In genomic region chr11:121575250-121575962, GRCh38 we compare ENCODE assay signal across 9 cellular contexts.
DNase-seq lines count a peak whose midpoint lies in the region; ATAC-seq and TF ChIP-seq lines count a peak whose summit lies in the region.
"Had no signal": no experiment of that assay in that cellular context is flagged by ENCODE, and none has a peak within 500 bp of the region (broad histone marks: within the 10 kb centered on the region; RNA-seq: fewer than 3 reads in every experiment).

No MANE protein-coding gene starts in this region.

- H3K36me3 ChIP-seq in Karpas-422 (ENCODE audit: insufficient read depth, low read length): peaks cover 83% of the 10 kb centered on the region
- no peaks in the 10 kb centered on the region for H3K36me3 ChIP-seq in fibroblast of lung (ENCODE audit: control insufficient read depth, insufficient read depth, low read length)

- H3K27me3 ChIP-seq in Karpas-422 (ENCODE audit: low read length): no peaks in the 10 kb centered on the region
- peaks cover 6% of the 10 kb centered on the region for H3K27me3 ChIP-seq in fibroblast of lung (ENCODE audit: control insufficient read depth, insufficient read depth, low read length)

- no peak for TF ChIP-seq CTCF in fibroblast of lung (conservative IDR thresholded peaks at IDR 0.05 in 1 of 2, IDR thresholded peaks at IDR 0.05 in 1 of 2; ENCODE audit: low read depth in 1 of 2, low read length in 2 of 2)

- H3K4me2 ChIP-seq in Karpas-422 (ENCODE audit: low read depth, low read length, poor library complexity, severe bottlenecking) (no peak overlapping the region), fibroblast of lung (ENCODE audit: extremely low read depth, insufficient read depth, low read length) (no peak overlapping the region)

- DNase-seq in C1 segment of cervical spinal cord (lab: John Stamatoyannopoulos, UW): peak in 9 of 14 donors; percentile 51 to 78 (median 61)
- DNase-seq in Karpas-422: no peak
- peak; percentile 51 to 89 for DNase-seq in fibroblast of lung (ENCODE audit: low read depth in 2 of 2)
- peak; percentile 62 for DNase-seq in putamen (ENCODE audit: low spot score)
- DNase-seq in activated CD4-positive, alpha-beta T cell treated with anti-CD3 and anti-CD28 coated beads, Interleukin-2, amount 50 U/mL, for 4 hours: no peak
- no peak for DNase-seq in HuH-7.5 (ENCODE audit: low spot score)

- H4K20me1 ChIP-seq in Karpas-422 (ENCODE audit: insufficient read depth, low read depth, low read length): no peaks in the 10 kb centered on the region
- no peaks in the 10 kb centered on the region for H4K20me1 ChIP-seq in fibroblast of lung (ENCODE audit: control insufficient read depth, extremely low read depth, insufficient read depth, low read length)

- no peak overlapping the region for H3K4me3 ChIP-seq in Karpas-422 (ENCODE audit: low read length)
- no peak overlapping the region for H3K4me3 ChIP-seq in fibroblast of lung (replicated peaks in 1 of 4; ENCODE audit: control extremely low read depth in 1 of 4, insufficient read depth in 1 of 4, low read depth in 3 of 4, low read length in 4 of 4)
- H3K4me3 ChIP-seq: skin epidermis had no signal

- ATAC-seq in GM21381 (IDR thresholded peaks at IDR 0.05; ENCODE audit: unreplicated experiment) (peak; percentile 52), HG02623 (IDR thresholded peaks at IDR 0.05; ENCODE audit: unreplicated experiment) (no peak)

- no peak overlapping the region for H3K9ac ChIP-seq in Karpas-422 (ENCODE audit: low read length)
- H3K9ac ChIP-seq in fibroblast of lung (ENCODE audit: insufficient read depth, low read length): no peak overlapping the region

- H3K9me3 ChIP-seq in Karpas-422 (ENCODE audit: low read length) (no peaks in the 10 kb centered on the region), fibroblast of lung (ENCODE audit: control insufficient read depth, insufficient read depth, low read depth, low read length) (no peaks in the 10 kb centered on the region)

- peaks cover 39% of the 10 kb centered on the region for H3K4me1 ChIP-seq in Karpas-422 (ENCODE audit: low read length)
- peaks cover 3% of the 10 kb centered on the region for H3K4me1 ChIP-seq in fibroblast of lung (ENCODE audit: control insufficient read depth, extremely low read depth, insufficient read depth, low read length)

- H3K79me2 ChIP-seq in Karpas-422 (ENCODE audit: low read length) (peaks cover 17% of the 10 kb centered on the region), fibroblast of lung (ENCODE audit: control insufficient read depth, insufficient read depth, low read length) (no peaks in the 10 kb centered on the region)

- no peak overlapping the region for H2AFZ ChIP-seq in Karpas-422 (ENCODE audit: low read length)
- no peak overlapping the region for H2AFZ ChIP-seq in fibroblast of lung (ENCODE audit: low read length)

- no peaks in the 10 kb centered on the region for H3K9me2 ChIP-seq in Karpas-422 (replicated peaks; ENCODE audit: insufficient read depth, low read length)

- H3K27ac ChIP-seq in Karpas-422 (ENCODE audit: low read length): peak overlapping the region; percentile 64
- H3K27ac ChIP-seq in fibroblast of lung (ENCODE audit: insufficient read depth, low read length): no peak overlapping the region

Comparison
In these comparisons a context has a peak if more than half of its experiments do, and no peak if none do; other contexts are left out.
1. DNase-seq: peak in C1 segment of cervical spinal cord (9 of 14), fibroblast of lung (2 of 2) and putamen (single experiment); none in Karpas-422 (single experiment), activated CD4-positive, alpha-beta T cell treated with anti-CD3 and anti-CD28 coated beads, Interleukin-2, amount 50 U/mL, for 4 hours (0 of 2) and HuH-7.5 (single experiment).